8 cellular contexts compared by ENCODE assay signal in the genomic region with DNA sequence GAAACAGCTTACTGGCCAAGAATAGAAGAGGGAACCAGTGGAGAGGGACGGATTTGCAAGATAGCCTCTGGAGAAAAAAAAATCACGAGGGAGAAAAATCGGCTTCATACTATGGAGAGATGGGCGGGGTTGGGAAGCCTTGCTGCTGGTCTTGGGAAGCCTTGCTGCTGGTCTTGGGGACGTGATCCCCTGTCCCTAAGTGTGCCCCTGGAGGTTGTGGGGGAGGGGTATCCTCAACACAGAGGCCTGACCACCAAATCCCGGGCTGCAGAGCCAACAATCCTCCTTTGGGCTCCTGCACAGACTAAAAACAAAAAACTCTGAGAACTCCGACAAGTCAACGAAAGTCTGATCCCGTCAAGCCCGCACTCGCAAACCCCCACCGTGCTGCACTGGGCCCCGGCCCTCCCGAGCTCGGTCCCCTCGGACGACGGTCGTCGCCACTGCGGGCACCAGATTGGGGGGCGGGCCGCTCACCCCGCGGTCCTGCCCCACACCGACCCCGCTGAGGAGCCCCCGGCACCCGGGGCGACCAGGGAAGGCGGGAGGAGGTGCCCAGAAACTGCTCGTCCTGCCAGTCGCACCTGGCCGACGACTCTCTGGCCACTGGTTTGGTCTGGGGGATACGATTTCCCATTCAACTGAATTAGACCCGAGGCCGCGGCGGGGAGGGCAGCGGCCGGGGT. TPM values are rescaled to one million over a fixed set of nuclear protein-coding genes. Genes with fewer than 3 reads are reported as not detected.
DNase-seq lines count a peak whose midpoint lies in the region; ATAC-seq, FAIRE-seq and TF ChIP-seq lines count a peak whose summit lies in the region.

No MANE protein-coding gene starts in this region.

- intact Hi-C loops in breast epithelium (cut with DNase I; ENCODE audit: low total_unique reads): no loop called here

- H3K27me3 ChIP-seq in AG04450 (ENCODE audit: control insufficient read depth, insufficient read depth, low read length) (peaks cover 11% of the 10 kb centered on the region), breast epithelium (no peaks in the 10 kb centered on the region)

- H3K36me3 ChIP-seq in breast epithelium: no peaks in the 10 kb centered on the region

- H3K27ac ChIP-seq in AG04450 (ENCODE audit: low read depth, low read length) (no peak overlapping the region), breast epithelium (peak overlapping the region; percentile 94 to 95)

- FAIRE-seq in D721Med (lab: Jason Lieb, UNC): no peak

- TF ChIP-seq CTCF in AG04450 (IDR thresholded peaks at IDR 0.05; ENCODE audit: low read depth, low read length) (no peak), breast epithelium (IDR thresholded peaks at IDR 0.05) (no peak), GM13977 (IDR thresholded peaks at IDR 0.05; ENCODE audit: extremely low read depth, insufficient read depth, missing control alignments) (no peak), D721Med (IDR thresholded peaks at IDR 0.05; ENCODE audit: insufficient read depth, missing control alignments) (no peak)

- H3K27ac Mint-ChIP-seq in stimulated activated effector memory CD8-positive, alpha-beta T cell treated with anti-CD3 and anti-CD28 coated beads, Interleukin-12 subunit alpha, Interleukin-12 subunit beta, amount 100 ng/mL, for 72 hours: no peak overlapping the region

- peaks cover 0 to 4% of the 10 kb centered on the region in 2 donors for H3K4me1 ChIP-seq in breast epithelium

- in situ Hi-C loops in GM13977 (cut with MboI; ENCODE audit: low pct_unique_long_range_greater_than_20kb, low sequenced_read_pairs, unreplicated experiment): no loop called here

- H3K9me3 ChIP-seq in AG04450 (ENCODE audit: control insufficient read depth, insufficient read depth, low read length) (no peaks in the 10 kb centered on the region; the same call in 1 of the 2 replicates), breast epithelium (no peaks in the 10 kb centered on the region)

- DNase-seq in AG04450 (ENCODE audit: low read depth, low spot score) (no peak), NCI-H146 treated with DMSO at 0.1 percent for 48 hours (lab: John Stamatoyannopoulos, UW; ENCODE audit: unreplicated experiment) (peak; percentile 45), breast epithelium (ENCODE audit: low spot score in 2 of 2) (no peak), kidney tubule cell (ENCODE audit: low spot score) (peak; percentile 35), GM13977 (ENCODE audit: low spot score) (no peak), D721Med (ENCODE audit: insufficient read length, low spot score) (no peak)
- peak in 1 of 2 donors; percentile 55 for DNase-seq in stimulated activated effector memory CD8-positive, alpha-beta T cell treated with anti-CD3 and anti-CD28 coated beads, Interleukin-12 subunit alpha, Interleukin-12 subunit beta, amount 100 ng/mL, for 72 hours (ENCODE audit: low spot score in 2 of 2)

- no peaks in the 10 kb centered on the region for H3K9me3 Mint-ChIP-seq in stimulated activated effector memory CD8-positive, alpha-beta T cell treated with anti-CD3 and anti-CD28 coated beads, Interleukin-12 subunit alpha, Interleukin-12 subunit beta, amount 100 ng/mL, for 72 hours

- H3K4me1 Mint-ChIP-seq in stimulated activated effector memory CD8-positive, alpha-beta T cell treated with anti-CD3 and anti-CD28 coated beads, Interleukin-12 subunit alpha, Interleukin-12 subunit beta, amount 100 ng/mL, for 72 hours: no peaks in the 10 kb centered on the region

- ATAC-seq in GM19351 (IDR thresholded peaks at IDR 0.05; ENCODE audit: unreplicated experiment): peak; percentile 4
- no peak for ATAC-seq in stimulated activated effector memory CD8-positive, alpha-beta T cell treated with anti-CD3 and anti-CD28 coated beads, Interleukin-12 subunit alpha, Interleukin-12 subunit beta, amount 100 ng/mL, for 72 hours

- no peak for TF ChIP-seq POLR2A in breast epithelium (IDR thresholded peaks at IDR 0.05)

- CTCF ChIA-PET in AG04450 (lab: Charles Lee): interaction anchor here (0.6 to 1.5 kb wide), 7 partner anchors 9 to 243 kb away, joined by 3 to 9 read pairs (median 3); a partner anchor contains a TSS

- H3K4me3 ChIP-seq in AG04450 (ENCODE audit: low read depth, low read length) (peak overlapping the region; percentile 68), breast epithelium (peak overlapping the region; percentile 70 to 81 (median 76))

- H3K4me3 Mint-ChIP-seq in stimulated activated effector memory CD8-positive, alpha-beta T cell treated with anti-CD3 and anti-CD28 coated beads, Interleukin-12 subunit alpha, Interleukin-12 subunit beta, amount 100 ng/mL, for 72 hours: peak overlapping the region; percentile 52

- POLR2A ChIA-PET in AG04450 (lab: Yijun Ruan, JAX): no interaction called here

- H3K36me3 Mint-ChIP-seq in stimulated activated effector memory CD8-positive, alpha-beta T cell treated with anti-CD3 and anti-CD28 coated beads, Interleukin-12 subunit alpha, Interleukin-12 subunit beta, amount 100 ng/mL, for 72 hours: no peaks in the 10 kb centered on the region

RNA-seq across cellular contexts. Expression of a gene that starts 0.7 kb away (rescaled TPM):
- 0.29 and 0.30 TPM in 2 replicates for polyA plus RNA-seq in AG04450 (2011; rRNA removed)
- 0.18 and 0.26 TPM in 2 replicates for polyA minus RNA-seq in AG04450 (2011; rRNA and poly(A)+ RNA removed)
- total RNA-seq in breast epithelium: 10 to 100 TPM; 14.2 to 42.4 (median 16.4) TPM

Comparison
In these comparisons a context has a peak if more than half of its experiments do, and no peak if none do; other contexts are left out.
1. DNase-seq: peak in NCI-H146 treated with DMSO at 0.1 percent for 48 hours (single experiment) and kidney tubule cell (single experiment); none in AG04450 (single experiment), breast epithelium (0 of 2), GM13977 (single experiment) and D721Med (single experiment).